In genomic region chr1:7004181-7004580, GRCh38 we compare ENCODE assay signal across 34 cellular contexts.
"Had no signal": no experiment of that assay in that cellular context is flagged by ENCODE, and none has a peak within 500 bp of the region (broad histone marks: within the 10 kb centered on the region; RNA-seq: fewer than 3 reads in every experiment).

No MANE protein-coding gene starts in this region.

- H3K4me3 Mint-ChIP-seq: activated B cell treated with CpG ODN at 0.5 μM for 24 hours; activated CD4-positive, alpha-beta memory T cell treated with anti-CD3 and anti-CD28 coated beads, Interleukin-2, amount 10 ng/mL, durations not matched to agents 7 days and 5 days; activated CD4-positive, alpha-beta T cell treated with anti-CD3 and anti-CD28 coated beads, Interleukin-2, amount 10 ng/mL, durations not matched to agents 7 days and 5 days; activated CD8-positive, alpha-beta memory T cell treated with anti-CD3 and anti-CD28 coated beads, Interleukin-2, amount 10 ng/mL, durations not matched to agents 7 days and 5 days; activated CD8-positive, alpha-beta T cell treated with anti-CD3 and anti-CD28 coated beads, Interleukin-2, amount 10 ng/mL, durations not matched to agents 7 days and 5 days; activated naive CD8-positive, alpha-beta T cell treated with anti-CD3 and anti-CD28 coated beads for 36 hours; activated T-cell treated with anti-CD3 and anti-CD28 coated beads, Interleukin-2, amount 50 U/mL, for 24 hours; central memory CD8-positive, alpha-beta T cell; T-helper 1 cell treated with Interleukin-12 subunit alpha and Interleukin-12 subunit beta and Interleukin-4 antibody, amounts not matched to agents 30 μg/mL and 1 μg/mL, for 36 hours; T-helper 2 cell treated with Interferon-gamma antibody and Interleukin-4, amounts not matched to agents 5 μg/mL and 100 μg/mL, for 36 hours had no signal

- H3K4me3 ChIP-seq: adrenal gland, body of pancreas, breast epithelium had no signal

- ATAC-seq: activated CD8-positive, alpha-beta memory T cell treated with anti-CD3 and anti-CD28 coated beads, Interleukin-2, amount 10 ng/mL, durations not matched to agents 7 days and 5 days; activated CD8-positive, alpha-beta T cell treated with anti-CD3 and anti-CD28 coated beads, Interleukin-2, amount 10 ng/mL, durations not matched to agents 7 days and 5 days; activated naive CD4-positive, alpha-beta T cell treated with anti-CD3 and anti-CD28 coated beads, Interleukin-2, amount 50 U/mL, for 72 hours; body of pancreas had no signal

- FAIRE-seq: astrocyte, TTC549 had no signal

- DNase-seq: activated B cell treated with CpG ODN at 0.5 μM for 24 hours; activated CD4-positive, alpha-beta memory T cell treated with anti-CD3 and anti-CD28 coated beads, Interleukin-2, amount 10 ng/mL, durations not matched to agents 7 days and 5 days; activated CD4-positive, alpha-beta T cell treated with anti-CD3 and anti-CD28 coated beads for 4 hours; activated CD4-positive, alpha-beta T cell treated with anti-CD3 and anti-CD28 coated beads, Interleukin-2, amount 10 ng/mL, durations not matched to agents 7 days and 5 days; activated CD4-positive, alpha-beta T cell treated with anti-CD3 and anti-CD28 coated beads, Interleukin-2, amount 50 U/mL, for 48 hours; activated CD4-positive, CD25-positive, alpha-beta regulatory T cell treated with anti-CD3 and anti-CD28 coated beads, Interleukin-2, amount 50 U/mL, for 72 hours; activated CD8-positive, alpha-beta memory T cell treated with anti-CD3 and anti-CD28 coated beads for 24 hours; activated CD8-positive, alpha-beta memory T cell treated with anti-CD3 and anti-CD28 coated beads, Interleukin-2, amount 10 ng/mL, durations not matched to agents 7 days and 5 days; activated CD8-positive, alpha-beta memory T cell treated with anti-CD3 and anti-CD28 coated beads, Interleukin-2, amount 50 U/mL, for 48 hours; activated CD8-positive, alpha-beta T cell treated with anti-CD3 and anti-CD28 coated beads, Interleukin-2, amount 10 ng/mL, durations not matched to agents 7 days and 5 days; activated effector memory CD4-positive, alpha-beta T cell treated with Interleukin-2 at 50 U/mL for 16 hours; activated gamma-delta T cell; activated naive CD4-positive, alpha-beta T cell treated with anti-CD3 and anti-CD28 coated beads, Interleukin-2, amount 50 U/mL, for 16 hours; activated naive CD4-positive, alpha-beta T cell treated with Interleukin-2 at 50 U/mL for 16 hours; activated naive CD8-positive, alpha-beta T cell treated with anti-CD3 and anti-CD28 coated beads for 36 hours; activated T-cell treated with anti-CD3 and anti-CD28 coated beads, Interleukin-2, amount 50 U/mL, for 24 hours; activated T-cell treated with anti-CD3 and anti-CD28 coated beads, Interleukin-2, amount 50 U/mL, for 48 hours; adrenal gland; amniotic stem cell; aorta; body of pancreas; brain microvascular endothelial cell; T-helper 1 cell; T-helper 2 cell; T-helper 9 cell had no signal

- H3K9me3 Mint-ChIP-seq: activated B cell treated with CpG ODN at 0.5 μM for 24 hours; activated CD4-positive, alpha-beta memory T cell treated with anti-CD3 and anti-CD28 coated beads, Interleukin-2, amount 10 ng/mL, durations not matched to agents 7 days and 5 days; activated CD4-positive, alpha-beta T cell treated with anti-CD3 and anti-CD28 coated beads, Interleukin-2, amount 10 ng/mL, durations not matched to agents 7 days and 5 days; activated naive CD4-positive, alpha-beta T cell treated with anti-CD3 and anti-CD28 coated beads, Interleukin-2, amount 50 U/mL, for 72 hours; activated naive CD8-positive, alpha-beta T cell treated with anti-CD3 and anti-CD28 coated beads for 36 hours; activated T-cell treated with anti-CD3 and anti-CD28 coated beads, Interleukin-2, amount 50 U/mL, for 24 hours; activated T-helper 2 cell treated with anti-CD3 and anti-CD28 coated beads, Interferon-gamma antibody, Interleukin-2, Interleukin-4, amounts not matched to agents 10 μg/mL and 5 μg/mL and 100 μg/mL, durations not matched to agents 14 hours and 24 hours and 36 hours; central memory CD8-positive, alpha-beta T cell; T-helper 1 cell treated with Interleukin-12 subunit alpha and Interleukin-12 subunit beta and Interleukin-4 antibody, amounts not matched to agents 30 μg/mL and 1 μg/mL, for 36 hours; T-helper 2 cell treated with Interferon-gamma antibody and Interleukin-4, amounts not matched to agents 5 μg/mL and 100 μg/mL, for 36 hours had no signal

- H3K27ac Mint-ChIP-seq: activated B cell treated with CpG ODN at 0.5 μM for 24 hours; activated CD4-positive, alpha-beta memory T cell treated with anti-CD3 and anti-CD28 coated beads, Interleukin-2, amount 10 ng/mL, durations not matched to agents 7 days and 5 days; activated CD4-positive, alpha-beta T cell treated with anti-CD3 and anti-CD28 coated beads, Interleukin-2, amount 10 ng/mL, durations not matched to agents 7 days and 5 days; activated CD8-positive, alpha-beta memory T cell treated with anti-CD3 and anti-CD28 coated beads, Interleukin-2, amount 10 ng/mL, durations not matched to agents 7 days and 5 days; activated CD8-positive, alpha-beta T cell treated with anti-CD3 and anti-CD28 coated beads, Interleukin-2, amount 10 ng/mL, durations not matched to agents 7 days and 5 days; activated naive CD4-positive, alpha-beta T cell treated with anti-CD3 and anti-CD28 coated beads, Interleukin-2, amount 50 U/mL, for 72 hours; activated naive CD8-positive, alpha-beta T cell treated with anti-CD3 and anti-CD28 coated beads for 36 hours; activated T-cell treated with anti-CD3 and anti-CD28 coated beads, Interleukin-2, amount 50 U/mL, for 24 hours; activated T-helper 2 cell treated with anti-CD3 and anti-CD28 coated beads, Interferon-gamma antibody, Interleukin-2, Interleukin-4, amounts not matched to agents 10 μg/mL and 5 μg/mL and 100 μg/mL, durations not matched to agents 14 hours and 24 hours and 36 hours; T-helper 1 cell treated with Interleukin-12 subunit alpha and Interleukin-12 subunit beta and Interleukin-4 antibody, amounts not matched to agents 30 μg/mL and 1 μg/mL, for 36 hours; T-helper 2 cell treated with Interferon-gamma antibody and Interleukin-4, amounts not matched to agents 5 μg/mL and 100 μg/mL, for 36 hours had no signal

- H3K36me3 ChIP-seq: adrenal gland, brain microvascular endothelial cell, breast epithelium had no signal

- H3K27me3 ChIP-seq: adrenal gland, body of pancreas, brain microvascular endothelial cell, breast epithelium had no signal

- H3K4me1 ChIP-seq: adrenal gland, body of pancreas, breast epithelium had no signal

- H3K4me1 Mint-ChIP-seq: activated B cell treated with CpG ODN at 0.5 μM for 24 hours; activated CD4-positive, alpha-beta memory T cell treated with anti-CD3 and anti-CD28 coated beads, Interleukin-2, amount 10 ng/mL, durations not matched to agents 7 days and 5 days; activated CD4-positive, alpha-beta T cell treated with anti-CD3 and anti-CD28 coated beads, Interleukin-2, amount 10 ng/mL, durations not matched to agents 7 days and 5 days; central memory CD8-positive, alpha-beta T cell had no signal

- H3K27me3 Mint-ChIP-seq: activated naive CD8-positive, alpha-beta T cell treated with anti-CD3 and anti-CD28 coated beads for 36 hours had no signal

- H3K36me3 Mint-ChIP-seq: activated CD8-positive, alpha-beta memory T cell treated with anti-CD3 and anti-CD28 coated beads, Interleukin-2, amount 10 ng/mL, durations not matched to agents 7 days and 5 days; activated naive CD4-positive, alpha-beta T cell treated with anti-CD3 and anti-CD28 coated beads, Interleukin-2, amount 50 U/mL, for 72 hours; activated naive CD8-positive, alpha-beta T cell treated with anti-CD3 and anti-CD28 coated beads for 36 hours had no signal

- H3K27ac ChIP-seq: adrenal gland, body of pancreas, brain microvascular endothelial cell, breast epithelium, VCaP had no signal

- H3K9me3 ChIP-seq: adrenal gland, body of pancreas, breast epithelium had no signal
